Comparison of ENCODE assay signal across 25 cellular contexts in genomic region chr3:100411091-100411982, GRCh38. TPM values are rescaled to one million over a fixed set of nuclear protein-coding genes. Genes with fewer than 3 reads are reported as not detected.
DNase-seq lines count a peak whose midpoint lies in the region; ATAC-seq, FAIRE-seq and TF ChIP-seq lines count a peak whose summit lies in the region.
"Had no signal": no experiment of that assay in that cellular context is flagged by ENCODE, and none has a peak within 500 bp of the region (broad histone marks: within the 10 kb centered on the region; RNA-seq: fewer than 3 reads in every experiment).

No MANE protein-coding gene starts in this region.

- TF ChIP-seq EP300 in HepG2 (IDR thresholded peaks at IDR 0.05; ENCODE audit: low read depth in 2 of 2, low read length in 2 of 2) (no peak; a peak in 1 of 4 replicates), HepG2 (CRISPR knock-in tag; IDR thresholded peaks at IDR 0.05; ENCODE audit: borderline replicate concordance) (no peak)

- no peaks in the 10 kb centered on the region for H3K27me3 ChIP-seq in bronchial epithelial cell (ENCODE audit: control insufficient read depth, insufficient read depth, low read length)
- no peaks in the 10 kb centered on the region for H3K27me3 ChIP-seq in foreskin keratinocyte
- no peaks in the 10 kb centered on the region for H3K27me3 ChIP-seq in HepG2 (ENCODE audit: control insufficient read depth in 1 of 2, insufficient read depth in 2 of 2, low read length in 2 of 2)
- H3K27me3 ChIP-seq: BE2C; BLaER1 treated with 17β-estradiol and CSF1 and Interleukin-3, amounts not matched to agents 10 nM and 100 nM had no signal

- FAIRE-seq in bronchial epithelial cell (lab: Jason Lieb, UNC) = no peak
- FAIRE-seq in HepG2 (lab: Jason Lieb, UNC) = peak; percentile 30
- FAIRE-seq: A549, GM12891, GM18507, H1 had no signal

- H3K4me3 ChIP-seq in bronchial epithelial cell (ENCODE audit: low read depth, low read length) (no peak overlapping the region), HepG2 (replicated peaks in 1 of 3; ENCODE audit: insufficient read depth in 1 of 3, low read depth in 2 of 3, low read length in 3 of 3) (no peak overlapping the region)
- H3K4me3 ChIP-seq: A549; BLaER1 treated with 17β-estradiol and CSF1 and Interleukin-3, amounts not matched to agents 10 nM and 100 nM; GM23248 had no signal

- H3K36me3 ChIP-seq in bronchial epithelial cell (ENCODE audit: control insufficient read depth, insufficient read depth, low read length) = no peaks in the 10 kb centered on the region
- no peaks in the 10 kb centered on the region; a peak in 3 of 5 replicates for H3K36me3 ChIP-seq in HepG2 (replicated peaks in 1 of 2; ENCODE audit: control insufficient read depth in 1 of 2, insufficient read depth in 2 of 2, low read length in 2 of 2)
- H3K36me3 ChIP-seq: BE2C had no signal

- TF ChIP-seq CTCF in bronchial epithelial cell (IDR thresholded peaks at IDR 0.05; ENCODE audit: insufficient read depth, low read length, severe bottlenecking) (no peak), foreskin keratinocyte (conservative IDR thresholded peaks at IDR 0.05) (no peak), HepG2 (CRISPR knock-in tag; IDR thresholded peaks at IDR 0.05) (no peak)

- TF ChIP-seq RAD21 in HepG2 (CRISPR knock-in tag; IDR thresholded peaks at IDR 0.05) = no peak

- ATAC-seq in foreskin keratinocyte = peak; percentile 62
- ATAC-seq in HepG2 = peak; percentile 71
- ATAC-seq: A549 had no signal

- 0 out of 2 replicates have a peak, but pooled peaks cover 6% of the 10 kb centered on the region for H3K9me3 ChIP-seq in HepG2 (ENCODE audit: low read length)
- H3K9me3 ChIP-seq: BE2C had no signal

- in situ Hi-C loops in HepG2 (cut with HindIII; ENCODE audit: extremely low pct_ligation_motif_present, low pct_unique_long_range_greater_than_20kb) = no loop called here

- H3K27ac ChIP-seq in foreskin keratinocyte (no peak overlapping the region), HepG2 (ENCODE audit: extremely low read length, insufficient read depth, low read length) (peak overlapping the region; percentile 41)
- H3K27ac ChIP-seq: A549; BLaER1 treated with 17β-estradiol and CSF1 and Interleukin-3, amounts not matched to agents 10 nM and 100 nM; GM23248 had no signal

- TF ChIP-seq POLR2A in HepG2 (IDR thresholded peaks at IDR 0.05; ENCODE audit: insufficient read depth in 1 of 2, low read depth in 2 of 2, low read length in 2 of 2) = no peak

- no TSS peak for BruUV-seq in HepG2 (replicated peaks; lab: Mats Ljungman, UMichigan)

- H3K9ac ChIP-seq in HepG2 (ENCODE audit: insufficient read depth, low read depth, low read length) = no peak overlapping the region
- H3K9ac ChIP-seq: BLaER1 treated with 17β-estradiol and CSF1 and Interleukin-3, amounts not matched to agents 10 nM and 100 nM; GM23248 had no signal

- POLR2A ChIA-PET in HepG2 (lab: Yijun Ruan, JAX) = interaction anchor here (4.5 kb wide), 1 partner anchor 10 kb away, joined by 44 read pairs; the partner anchor contains the start of genes LNP1 and TOMM70

- no peak overlapping the region for H2AFZ ChIP-seq in HepG2 (ENCODE audit: low read length)
- H2AFZ ChIP-seq: GM23248 had no signal

- DNase-seq in bronchial epithelial cell (ENCODE audit: low read depth) = peak; percentile 80
- peak; percentile 44 to 57 for DNase-seq in foreskin keratinocyte
- DNase-seq in HepG2 (ENCODE audit: low spot score) = peak; percentile 64
- no peak for DNase-seq in occipital lobe (lab: John Stamatoyannopoulos, UW)
- no peak for DNase-seq in HPDE6-E6E7 (ENCODE audit: extremely low spot score)
- no peak for DNase-seq in COLO829 (ENCODE audit: low spot score)
- DNase-seq: 8988T; ACHN; AML-193; BE2C; Calu3; CD4-positive, alpha-beta T cell; CD8-positive, alpha-beta memory T cell; COR-L47; DMS53; DMS79 treated with DMSO at 0.1 percent for 48 hours; GF-D8; GM23248; H7; HCEC 1CT had no signal

- WGBS in HepG2 (ENCODE audit: low lambda C conversion rate) = 98% methylated on average over 2 of the region's 2 CpGs

- CTCF ChIA-PET in HepG2 (lab: Yijun Ruan, JAX; ENCODE audit: low intra/inter-chr PET ratio, low total read pairs) = no interaction called here

- 0 out of 2 replicates have a peak, but pooled peaks cover 4% of the 10 kb centered on the region for H4K20me1 ChIP-seq in HepG2 (ENCODE audit: insufficient read depth, low read length)
- H4K20me1 ChIP-seq: BLaER1 treated with 17β-estradiol and CSF1 and Interleukin-3, amounts not matched to agents 10 nM and 100 nM had no signal

- intact Hi-C loops in HepG2 (cut with micrococcal nuclease; ENCODE audit: unreplicated experiment) = no loop called here

- H3K4me2 ChIP-seq in HepG2 (ENCODE audit: low read depth, low read length) = peak overlapping the region; percentile 46
- H3K4me2 ChIP-seq: A549; BLaER1 treated with 17β-estradiol and CSF1 and Interleukin-3, amounts not matched to agents 10 nM and 100 nM had no signal

- peaks cover 38% of the 10 kb centered on the region for H3K79me2 ChIP-seq in HepG2 (ENCODE audit: insufficient read depth, low read length)

- H3K4me1 ChIP-seq in foreskin keratinocyte (no peaks in the 10 kb centered on the region), HepG2 (ENCODE audit: insufficient read depth, low read length) (peaks cover 54% of the 10 kb centered on the region)
- H3K4me1 ChIP-seq: A549; BE2C; BLaER1 treated with 17β-estradiol and CSF1 and Interleukin-3, amounts not matched to agents 10 nM and 100 nM had no signal

TF ChIP-seq in HepG2, 621 proteins besides CTCF, POLR2A, EP300 and RAD21 (continues in another document):
- TF ChIP-seq ZNF749 (CRISPR knock-in tag; IDR thresholded peaks at IDR 0.05; ENCODE audit: borderline replicate concordance) (no peak), ZC3H4 (CRISPR knock-in tag; IDR thresholded peaks at IDR 0.05; ENCODE audit: borderline replicate concordance) (no peak), TBL1XR1 (IDR thresholded peaks at IDR 0.05; ENCODE audit: borderline replicate concordance, low read length, partially characterized antibody) (no peak), ARNTL (CRISPR knock-in tag; IDR thresholded peaks at IDR 0.05) (0 out of 2 replicates have a peak, but pooled peaks have one; percentile 19), ETV5 (CRISPR knock-in tag; IDR thresholded peaks at IDR 0.05; ENCODE audit: borderline replicate concordance) (peak; percentile 23; the same call in 1 of the 2 replicates)

RNA-seq across cellular contexts. Expression of gene LNP1, which starts 10.0 kb away (rescaled TPM):
- total RNA-seq in bronchial epithelial cell (0.51 and 1.1 TPM in 2 replicates), foreskin keratinocyte (1.0 and 1.6 TPM in 2 replicates), HepG2 (2016; rRNA removed; fragmentation: Illumina TruSeq; extraction: Trizol) (6.0 and 7.0 TPM in 2 replicates), occipital lobe (6.4 TPM)
- polyA plus RNA-seq in foreskin keratinocyte (0.66 and 0.87 TPM in 2 replicates), HepG2 (2011; rRNA removed) (3.4 and 3.6 TPM in 2 replicates)
- total RNA-seq in HepG2 (2016; cell fraction: cytosol; rRNA removed; fragmentation: Illumina TruSeq; extraction: Trizol; ENCODE audit: low read depth) = 3.0 and 3.4 TPM in 2 replicates
- 6.4 and 6.6 TPM in 2 replicates for total RNA-seq in HepG2 (2016; cell fraction: insoluble cytoplasmic fraction; rRNA removed; fragmentation: Illumina TruSeq; extraction: Trizol)
- total RNA-seq in HepG2 (2016; cell fraction: membrane; rRNA removed; fragmentation: Illumina TruSeq; extraction: Trizol) = 7.4 and 9.1 TPM in 2 replicates
- 10.3 and 12.6 TPM in 2 replicates for total RNA-seq in HepG2 (2016; cell fraction: nucleus; rRNA removed; fragmentation: Illumina TruSeq; extraction: Trizol)
- 4.9 and 6.1 TPM in 2 replicates for polyA plus RNA-seq in HepG2 (2011; cell fraction: cytosol; rRNA removed)
- 7.0 and 8.3 TPM in 2 replicates for polyA plus RNA-seq in HepG2 (2011; cell fraction: nucleus; rRNA removed)
- polyA plus RNA-seq in HepG2 (2012) = 3.7 and 5.4 TPM in 2 replicates
- polyA plus RNA-seq in HepG2 (2016; cell fraction: cytosol; fragmentation: Illumina TruSeq; extraction: Trizol; ENCODE audit: low read depth) = 2.3 and 3.0 TPM in 2 replicates
- 6.5 and 7.3 TPM in 2 replicates for polyA plus RNA-seq in HepG2 (2016; cell fraction: insoluble cytoplasmic fraction; fragmentation: Illumina TruSeq; extraction: Trizol; ENCODE audit: low read depth)
- 6.5 and 6.9 TPM in 2 replicates for polyA plus RNA-seq in HepG2 (2016; cell fraction: membrane; fragmentation: Illumina TruSeq; extraction: Trizol; ENCODE audit: low read depth)
- polyA plus RNA-seq in HepG2 (2016; cell fraction: nucleus; fragmentation: Illumina TruSeq; extraction: Trizol; ENCODE audit: insufficient read depth, low read depth) = 4.8 and 5.0 TPM in 2 replicates
- 9.4 and 11.0 TPM in 2 replicates for polyA minus RNA-seq in HepG2 (2011; rRNA and poly(A)+ RNA removed; ENCODE audit: low replicate concordance)
- 4.6 and 6.0 TPM in 2 replicates for polyA minus RNA-seq in HepG2 (2011; cell fraction: cytosol; rRNA and poly(A)+ RNA removed)
- 49.2 and 56.0 TPM in 2 replicates for polyA minus RNA-seq in HepG2 (2011; cell fraction: nucleus; rRNA and poly(A)+ RNA removed)

RNA-seq across cellular contexts. Expression of gene TOMM70, which starts 10.4 kb away (rescaled TPM):
- total RNA-seq in bronchial epithelial cell (33.4 and 40.8 TPM in 2 replicates), foreskin keratinocyte (41.6 and 45.7 TPM in 2 replicates), HepG2 (2016; rRNA removed; fragmentation: Illumina TruSeq; extraction: Trizol) (77.2 and 95.2 TPM in 2 replicates), occipital lobe (125 TPM)
- polyA plus RNA-seq in foreskin keratinocyte (15.8 and 21.7 TPM in 2 replicates), HepG2 (2011; rRNA removed) (20.7 and 27.0 TPM in 2 replicates)
- 6.5 and 9.2 TPM in 2 replicates for total RNA-seq in HepG2 (2016; cell fraction: cytosol; rRNA removed; fragmentation: Illumina TruSeq; extraction: Trizol; ENCODE audit: low read depth)
- 75.3 and 96.0 TPM in 2 replicates for total RNA-seq in HepG2 (2016; cell fraction: insoluble cytoplasmic fraction; rRNA removed; fragmentation: Illumina TruSeq; extraction: Trizol)
- total RNA-seq in HepG2 (2016; cell fraction: membrane; rRNA removed; fragmentation: Illumina TruSeq; extraction: Trizol) = 31.5 and 33.7 TPM in 2 replicates
- 50.1 and 54.0 TPM in 2 replicates for total RNA-seq in HepG2 (2016; cell fraction: nucleus; rRNA removed; fragmentation: Illumina TruSeq; extraction: Trizol)
- 11.9 and 15.5 TPM in 2 replicates for polyA plus RNA-seq in HepG2 (2011; cell fraction: cytosol; rRNA removed)
- 8.0 and 10.2 TPM in 2 replicates for polyA plus RNA-seq in HepG2 (2011; cell fraction: nucleus; rRNA removed)
- 30.9 and 42.1 TPM in 2 replicates for polyA plus RNA-seq in HepG2 (2012)
- polyA plus RNA-seq in HepG2 (2016; cell fraction: cytosol; fragmentation: Illumina TruSeq; extraction: Trizol; ENCODE audit: low read depth) = 3.9 and 4.3 TPM in 2 replicates
- 74.4 and 75.6 TPM in 2 replicates for polyA plus RNA-seq in HepG2 (2016; cell fraction: insoluble cytoplasmic fraction; fragmentation: Illumina TruSeq; extraction: Trizol; ENCODE audit: low read depth)
- polyA plus RNA-seq in HepG2 (2016; cell fraction: membrane; fragmentation: Illumina TruSeq; extraction: Trizol; ENCODE audit: low read depth) = 14.2 and 15.7 TPM in 2 replicates
- polyA plus RNA-seq in HepG2 (2016; cell fraction: nucleus; fragmentation: Illumina TruSeq; extraction: Trizol; ENCODE audit: insufficient read depth, low read depth) = 44.0 and 46.4 TPM in 2 replicates
- polyA minus RNA-seq in HepG2 (2011; rRNA and poly(A)+ RNA removed; ENCODE audit: low replicate concordance) = 24.9 and 26.6 TPM in 2 replicates
- 41.5 and 45.5 TPM in 2 replicates for polyA minus RNA-seq in HepG2 (2011; cell fraction: cytosol; rRNA and poly(A)+ RNA removed)
- 43.3 and 46.1 TPM in 2 replicates for polyA minus RNA-seq in HepG2 (2011; cell fraction: nucleus; rRNA and poly(A)+ RNA removed)

Comparison
In these comparisons a context has a peak if more than half of its experiments do, and no peak if none do; other contexts are left out.
1. DNase-seq: peak in bronchial epithelial cell (single experiment), foreskin keratinocyte (2 of 2) and HepG2 (single experiment); none in occipital lobe (single experiment), HPDE6-E6E7 (single experiment) and COLO829 (single experiment).